ENCODE assay signal across 1 cellular context in genomic region chr7:24795407-24795767, GRCh38.
TF ChIP-seq lines count a peak whose summit lies in the region.

No MANE protein-coding gene starts in this region.

TF ChIP-seq in K562, 482 proteins besides CTCF, POLR2A, EP300 and RAD21 (continued from another document and continues in another):
- no peak for TF ChIP-seq E2F8 (IDR thresholded peaks at IDR 0.05; ENCODE audit: low read depth, partially characterized antibody)
- peak; percentile 70; the same call in 1 of the 2 replicates for TF ChIP-seq SMARCA4 (IDR thresholded peaks at IDR 0.05)
- peak; percentile 77 for TF ChIP-seq ZFX (CRISPR knock-in tag; IDR thresholded peaks at IDR 0.05)
- peak; percentile 89 for TF ChIP-seq TAL1 (IDR thresholded peaks at IDR 0.05)
- no peak for TF ChIP-seq EGR1 (conservative IDR thresholded peaks at IDR 0.05)
- TF ChIP-seq ZNF589 (CRISPR knock-in tag; IDR thresholded peaks at IDR 0.05; ENCODE audit: low read depth): peak; percentile 72; the same call in 1 of the 2 replicates
- no peak for TF ChIP-seq MNT (conservative IDR thresholded peaks at IDR 0.05)
- TF ChIP-seq ATF1 (CRISPR knock-in tag; IDR thresholded peaks at IDR 0.05): no peak
- peak; percentile 39 for TF ChIP-seq ATF1 (tag; IDR thresholded peaks at IDR 0.05)
- peak; percentile 83 for TF ChIP-seq TCF3 (CRISPR knock-in tag; IDR thresholded peaks at IDR 0.05)
- TF ChIP-seq TCF7 (IDR thresholded peaks at IDR 0.05; ENCODE audit: borderline replicate concordance): 0 out of 2 replicates have a peak, but pooled peaks have one; percentile 52
- no peak for TF ChIP-seq BRD9 (IDR thresholded peaks at IDR 0.05; ENCODE audit: low read depth, partially characterized antibody)
- TF ChIP-seq TRIM28 (IDR thresholded peaks at IDR 0.05): no peak
- peak in 1 of 2 experiments; percentile 74; a peak in 1 of 4 replicates for TF ChIP-seq ARNT (IDR thresholded peaks at IDR 0.05)
- peak; percentile 75 for TF ChIP-seq NCOR1 (IDR thresholded peaks at IDR 0.05)
- peak; percentile 43; the same call in 1 of the 2 replicates for TF ChIP-seq CREM (IDR thresholded peaks at IDR 0.05; ENCODE audit: low read depth)
- TF ChIP-seq NFATC3 (IDR thresholded peaks at IDR 0.05): no peak
- no peak for TF ChIP-seq HCFC1 (IDR thresholded peaks at IDR 0.05; ENCODE audit: low read depth, low read length)
- 0 out of 3 replicates have a peak, but pooled peaks of 1 of the 2 experiments have one; percentile 37 for TF ChIP-seq CBX3 (IDR thresholded peaks at IDR 0.05; ENCODE audit: borderline replicate concordance in 1 of 2, low read length in 2 of 2)
- TF ChIP-seq GABPB1 (CRISPR knock-in tag; IDR thresholded peaks at IDR 0.05): 0 out of 2 replicates have a peak, but pooled peaks have one; percentile 6
- TF ChIP-seq CXXC5 (CRISPR knock-in tag; IDR thresholded peaks at IDR 0.05): peak; percentile 48; the same call in 1 of the 2 replicates
- no peak for TF ChIP-seq TAF1 (IDR thresholded peaks at IDR 0.05; ENCODE audit: control insufficient read depth, extremely low read depth, insufficient read depth, low read length, severe bottlenecking)
- no peak for TF ChIP-seq GTF2E2 (tag; IDR thresholded peaks at IDR 0.05)
- TF ChIP-seq FOXA1 (IDR thresholded peaks at IDR 0.05; ENCODE audit: borderline replicate concordance): no peak
- TF ChIP-seq ZMIZ1 (IDR thresholded peaks at IDR 0.05; ENCODE audit: low read depth in 2 of 2, low read length in 2 of 2): 0 out of 4 replicates have a peak, but pooled peaks of 1 of the 2 experiments have one; percentile 53
- no peak for TF ChIP-seq NR2C2 (CRISPR knock-in tag; IDR thresholded peaks at IDR 0.05)
- TF ChIP-seq NR2C2 (tag; IDR thresholded peaks at IDR 0.05): no peak
- no peak for TF ChIP-seq ZBTB1 (CRISPR knock-in tag; IDR thresholded peaks at IDR 0.05; ENCODE audit: borderline replicate concordance, low read depth)
- peak; percentile 20; the same call in 1 of the 2 replicates for TF ChIP-seq VEZF1 (CRISPR knock-in tag; IDR thresholded peaks at IDR 0.05)
- TF ChIP-seq CBX1 (IDR thresholded peaks at IDR 0.05; ENCODE audit: low read depth): 0 out of 2 replicates have a peak, but pooled peaks have one; percentile 39
- peak; percentile 33; the same call in 1 of the 2 replicates for TF ChIP-seq SMAD4 (CRISPR knock-in tag; conservative IDR thresholded peaks at IDR 0.05)
- TF ChIP-seq MAZ (CRISPR knock-in tag; conservative IDR thresholded peaks at IDR 0.05 in 1 of 2, IDR thresholded peaks at IDR 0.05 in 1 of 2): peak in 1 of 2 experiments; percentile 26; a peak in 1 of 4 replicates
- 0 out of 2 replicates have a peak, but pooled peaks have one; percentile 36 for TF ChIP-seq MYNN (IDR thresholded peaks at IDR 0.05)
- no peak for TF ChIP-seq MYNN (CRISPR knock-in tag; IDR thresholded peaks at IDR 0.05)
- TF ChIP-seq HDAC1 (IDR thresholded peaks at IDR 0.05): no peak; a peak in 1 of 4 replicates
- peak; percentile 69; the same call in 1 of the 2 replicates for TF ChIP-seq DPF2 (IDR thresholded peaks at IDR 0.05)
- no peak for TF ChIP-seq SRSF7 (optimal IDR thresholded peaks at IDR 0.05; ENCODE audit: low read depth, low read length)
- no peak for TF ChIP-seq ZBTB12 (CRISPR knock-in tag; IDR thresholded peaks at IDR 0.05)
- no peak for TF ChIP-seq POLR2AphosphoS5 (IDR thresholded peaks at IDR 0.05; ENCODE audit: control insufficient read depth, insufficient read depth, low read depth, low read length)
- 0 out of 2 replicates have a peak, but pooled peaks have one; percentile 23 for TF ChIP-seq LEF1 (IDR thresholded peaks at IDR 0.05)
- TF ChIP-seq TGIF2 (CRISPR knock-in tag; IDR thresholded peaks at IDR 0.05): no peak
- peak; percentile 29 for TF ChIP-seq NFIC (IDR thresholded peaks at IDR 0.05)
- peak; percentile 78 for TF ChIP-seq CBFA2T2 (conservative IDR thresholded peaks at IDR 0.05)
- TF ChIP-seq ZC3H8 (IDR thresholded peaks at IDR 0.05): no peak
- TF ChIP-seq TRIM24 (IDR thresholded peaks at IDR 0.05): peak in 1 of 2 experiments; percentile 74; a peak in 2 of 4 replicates
- peak; percentile 73 for TF ChIP-seq CEBPB (tag; IDR thresholded peaks at IDR 0.05)
- no peak for TF ChIP-seq SP2 (IDR thresholded peaks at IDR 0.05; ENCODE audit: extremely low read depth, low read depth, low read length, poor library complexity, severe bottlenecking)
- peak; percentile 64; the same call in 1 of the 2 replicates for TF ChIP-seq KLF16 (IDR thresholded peaks at IDR 0.05)
- TF ChIP-seq TEAD4 (IDR thresholded peaks at IDR 0.05; ENCODE audit: low read length): peak; percentile 81
- no peak for TF ChIP-seq TEAD4 (CRISPR knock-in tag; IDR thresholded peaks at IDR 0.05; ENCODE audit: borderline replicate concordance)
- no peak for TF ChIP-seq JUND (IDR thresholded peaks at IDR 0.05; ENCODE audit: borderline replicate concordance, low read depth, low read length)
- peak; percentile 26; the same call in 2 of the 3 replicates for TF ChIP-seq JUND (tag; IDR thresholded peaks at IDR 0.05; ENCODE audit: borderline replicate concordance, low read depth, low read length)
- TF ChIP-seq ETV1 (tag; conservative IDR thresholded peaks at IDR 0.05; ENCODE audit: low read depth): no peak; the same call in 1 of the 2 replicates
- no peak for TF ChIP-seq MAFG (tag; conservative IDR thresholded peaks at IDR 0.05)
- TF ChIP-seq BCL6 (CRISPR knock-in tag; IDR thresholded peaks at IDR 0.05): 0 out of 2 replicates have a peak, but pooled peaks have one; percentile 18
- TF ChIP-seq UBTF (IDR thresholded peaks at IDR 0.05; ENCODE audit: borderline replicate concordance in 1 of 2, low read depth in 2 of 2, low read length in 2 of 2): 0 out of 4 replicates have a peak, but pooled peaks of 1 of the 2 experiments have one; percentile 1
- peak; percentile 80 for TF ChIP-seq MTA2 (IDR thresholded peaks at IDR 0.05; ENCODE audit: low read depth)
- TF ChIP-seq SOX6 (IDR thresholded peaks at IDR 0.05): peak; percentile 85
- TF ChIP-seq ARID1B (IDR thresholded peaks at IDR 0.05): peak; percentile 93
- TF ChIP-seq KDM1A (IDR thresholded peaks at IDR 0.05): peak; percentile 62 to 75
- TF ChIP-seq NRF1 (conservative IDR thresholded peaks at IDR 0.05 in 1 of 2, IDR thresholded peaks at IDR 0.05 in 1 of 2): 0 out of 4 replicates have a peak, but pooled peaks of 1 of the 2 experiments have one; percentile 2
- TF ChIP-seq L3MBTL2 (IDR thresholded peaks at IDR 0.05): 0 out of 2 replicates have a peak, but pooled peaks have one; percentile 29
- peak; percentile 59; the same call in 1 of the 2 replicates for TF ChIP-seq SMARCE1 (IDR thresholded peaks at IDR 0.05)
- 0 out of 4 replicates have a peak, but pooled peaks of 1 of the 2 experiments have one; percentile 34 for TF ChIP-seq TBL1XR1 (IDR thresholded peaks at IDR 0.05; ENCODE audit: low read length in 2 of 2)
- TF ChIP-seq STAT5A (IDR thresholded peaks at IDR 0.05; ENCODE audit: borderline replicate concordance, low read length): peak; percentile 35; the same call in 1 of the 2 replicates
- 0 out of 4 replicates have a peak, but pooled peaks of 1 of the 2 experiments have one; percentile 10 for TF ChIP-seq NONO (IDR thresholded peaks at IDR 0.05; ENCODE audit: low read depth in 2 of 2, low read length in 1 of 2)
